ENCODE assay signal across 8 cellular contexts in the genomic region with DNA sequence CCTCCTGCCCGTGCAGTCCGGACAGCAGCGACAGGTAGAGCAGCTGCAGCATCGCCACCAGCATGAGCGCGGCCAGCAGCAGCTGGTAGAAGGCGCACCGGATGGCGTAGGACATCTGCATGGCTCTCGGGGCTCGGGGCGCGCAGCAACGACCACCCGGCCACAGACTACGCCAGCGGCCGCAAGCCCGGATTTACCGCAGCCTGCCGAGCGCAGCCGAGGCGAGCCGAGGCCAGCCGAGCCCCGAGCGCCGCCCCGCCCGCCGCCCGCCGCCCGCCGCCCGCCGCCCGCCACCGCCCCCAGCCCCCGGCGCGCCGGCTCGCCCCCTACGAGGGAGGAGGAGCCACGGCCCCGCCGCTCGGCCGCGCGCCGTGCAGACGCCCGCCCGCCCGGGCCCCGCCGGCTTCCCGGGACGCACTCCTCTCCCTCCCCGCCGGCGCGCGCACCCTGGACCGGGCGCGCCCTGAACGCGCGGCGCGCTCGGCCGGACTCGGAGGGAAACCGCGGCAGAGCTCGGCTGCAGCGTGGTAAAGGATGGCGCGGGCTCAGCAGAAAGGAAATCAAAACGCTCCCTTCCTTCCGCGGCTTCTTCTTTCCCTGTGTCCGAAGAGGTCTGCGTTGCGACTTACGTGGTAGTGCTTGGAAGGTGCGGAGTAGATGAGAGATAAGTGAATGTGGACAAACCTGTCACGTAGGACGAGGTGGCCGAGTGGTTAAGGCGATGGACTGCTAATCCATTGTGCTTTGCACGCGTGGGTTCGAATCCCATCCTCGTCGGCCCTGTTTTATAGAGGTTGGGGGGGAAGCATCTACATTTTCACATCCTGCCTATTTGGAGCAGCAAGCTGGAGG. TPM values are rescaled to one million over a fixed set of nuclear protein-coding genes. Genes with fewer than 3 reads are reported as not detected.
A peak's percentile ranks its signal among the peaks of the same experiment; 100 is the strongest.
DNase-seq lines count a peak whose midpoint lies in the region; ATAC-seq and TF ChIP-seq lines count a peak whose summit lies in the region.

A gene (minus strand): TSS at position 205 of the 852 bp plus-strand sequence. CDS start 84 bp downstream, at position 121.

- H3K4me1 ChIP-seq in liver (ENCODE audit: control insufficient read depth in 4 of 4, insufficient read depth in 4 of 4, low read length in 3 of 4) = peaks cover 11 to 71% (median 59%) of the 10 kb centered on the region in 4 donors

- ATAC-seq in HG03439 (IDR thresholded peaks at IDR 0.05; ENCODE audit: unreplicated experiment) = peak; percentile 36
- no peak for ATAC-seq in GM18519 (IDR thresholded peaks at IDR 0.05; ENCODE audit: low FRiP score, unreplicated experiment)

- no peaks in the 10 kb centered on the region for H3K36me3 ChIP-seq in liver (ENCODE audit: control insufficient read depth in 4 of 4, insufficient read depth in 3 of 4, low read depth in 1 of 4, low read length in 3 of 4)

- H3K4me1 Mint-ChIP-seq in activated CD4-positive, alpha-beta memory T cell treated with anti-CD3 and anti-CD28 coated beads for 36 hours (ENCODE audit: low read depth) = peaks cover 45% of the 10 kb centered on the region

- H3K4me3 ChIP-seq in GM12865 (ENCODE audit: low read depth, low read length) = peak within 1 kb of the TSS; percentile 95
- H3K4me3 ChIP-seq in liver (ENCODE audit: low read depth in 1 of 3, low read length in 3 of 3) = peak within 1 kb of the TSS; percentile 76 to 84 (median 81)

- TF ChIP-seq RAD21 in liver (IDR thresholded peaks at IDR 0.05) = no peak

- CTCF ChIA-PET in activated CD4-positive, alpha-beta memory T cell treated with anti-CD3 and anti-CD28 coated beads for 36 hours (lab: Charles Lee) = interaction anchor here (1.0 to 1.8 kb wide), 8 partner anchors 16 to 60 kb away, joined by 3 to 11 read pairs (median 4); no protein-coding TSS in a partner anchor

- under 1% methylated on average over 101 of the region's 101 CpGs for WGBS in liver

- peaks cover 3% of the 10 kb centered on the region for H3K27me3 Mint-ChIP-seq in activated CD4-positive, alpha-beta memory T cell treated with anti-CD3 and anti-CD28 coated beads for 36 hours

- H3K27ac ChIP-seq in liver (ENCODE audit: low read depth in 1 of 2, low read length in 2 of 2) = peak within 1 kb of the TSS; percentile 33 to 81

- H3K27ac Mint-ChIP-seq in activated CD4-positive, alpha-beta memory T cell treated with anti-CD3 and anti-CD28 coated beads for 36 hours = peak within 1 kb of the TSS; percentile 96

- peak; percentile 94 for DNase-seq in GM12865 (ENCODE audit: low read depth)
- peak; percentile 94 for DNase-seq in NCI-H69 (lab: John Stamatoyannopoulos, UW)
- peak; percentile 94 for DNase-seq in activated CD4-positive, alpha-beta memory T cell treated with anti-CD3 and anti-CD28 coated beads for 36 hours
- DNase-seq in dermis microvascular lymphatic vessel endothelial cell (ENCODE audit: low read depth in 2 of 2) = peak; percentile 91 to 92
- DNase-seq in stimulated activated CD4-positive, alpha-beta T cell treated with anti-CD3 and anti-CD28 coated beads, Interleukin-2, amount 100 ng/mL, for 4 hours (ENCODE audit: low read depth) = peak; percentile 72

- TF ChIP-seq CTCF in GM12865 (IDR thresholded peaks at IDR 0.05; ENCODE audit: insufficient read depth, low read depth, low read length, missing control alignments) (no peak), liver (IDR thresholded peaks at IDR 0.05; ENCODE audit: low read depth, low read length, missing input control) (no peak)

- H3K9me3 Mint-ChIP-seq in activated CD4-positive, alpha-beta memory T cell treated with anti-CD3 and anti-CD28 coated beads for 36 hours = peaks cover 2% of the 10 kb centered on the region

- peaks cover 6% of the 10 kb centered on the region for H3K36me3 Mint-ChIP-seq in activated CD4-positive, alpha-beta memory T cell treated with anti-CD3 and anti-CD28 coated beads for 36 hours

- H3K4me3 Mint-ChIP-seq in activated CD4-positive, alpha-beta memory T cell treated with anti-CD3 and anti-CD28 coated beads for 36 hours = peak within 1 kb of the TSS; percentile 89

- H3K9ac ChIP-seq in liver (ENCODE audit: low read depth in 1 of 2, low read length in 2 of 2) = peak within 1 kb of the TSS in 1 of 2 donors; percentile 50

- no peaks in the 10 kb centered on the region for H3K27me3 ChIP-seq in liver (ENCODE audit: control insufficient read depth in 4 of 4, insufficient read depth in 4 of 4, low read length in 3 of 4)

- H3K9me3 ChIP-seq in liver (ENCODE audit: control insufficient read depth in 4 of 4, low read length in 3 of 4) = no peaks in the 10 kb centered on the region

- intact Hi-C loops in activated CD4-positive, alpha-beta memory T cell treated with anti-CD3 and anti-CD28 coated beads for 36 hours (cut with micrococcal nuclease) = loop anchor here (5.0 kb wide), 1 partner anchor 40 kb away; no protein-coding TSS in a partner anchor

- POLR2A ChIA-PET in activated CD4-positive, alpha-beta memory T cell treated with anti-CD3 and anti-CD28 coated beads for 36 hours (lab: Charles Lee) = interaction anchor here (0.8 to 1.5 kb wide), 4 partner anchors 14 to 132 kb away, joined by 3 to 5 read pairs (median 4); a partner anchor contains a TSS

TF ChIP-seq in liver, 16 proteins besides CTCF, POLR2A, EP300 and RAD21:
- TF ChIP-seq HNF4G (IDR thresholded peaks at IDR 0.05) = no peak
- TF ChIP-seq, protein P1, sequence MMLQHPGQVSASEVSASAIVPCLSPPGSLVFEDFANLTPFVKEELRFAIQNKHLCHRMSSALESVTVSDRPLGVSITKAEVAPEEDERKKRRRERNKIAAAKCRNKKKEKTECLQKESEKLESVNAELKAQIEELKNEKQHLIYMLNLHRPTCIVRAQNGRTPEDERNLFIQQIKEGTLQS (IDR thresholded peaks at IDR 0.05) = peak; percentile 100

RNA-seq across cellular contexts. Expression of the gene that starts here (rescaled TPM):
- total RNA-seq in activated CD4-positive, alpha-beta memory T cell treated with anti-CD3 and anti-CD28 coated beads for 36 hours = 1 to 10 TPM; 8.2 to 8.3 TPM
- total RNA-seq in dermis microvascular lymphatic vessel endothelial cell (18.7 and 21.0 TPM in 2 replicates), liver (10 to 100 TPM; 17.2 to 20.8 TPM)
- polyA plus RNA-seq in liver = 10 to 100 TPM; 12.0 to 18.1 TPM
